In genomic region chr6:64553414-64553813, GRCh38 we compare ENCODE assay signal across 16 cellular contexts.
A peak's percentile ranks its signal among the peaks of the same experiment; 100 is the strongest.
DNase-seq lines count a peak whose midpoint lies in the region; ATAC-seq and TF ChIP-seq lines count a peak whose summit lies in the region.
"Had no signal": no experiment of that assay in that cellular context is flagged by ENCODE, and none has a peak within 500 bp of the region (broad histone marks: within the 10 kb centered on the region; RNA-seq: fewer than 3 reads in every experiment).

No MANE protein-coding gene starts in this region.

- H3K9me2 ChIP-seq in MM.1S (replicated peaks; ENCODE audit: insufficient read depth, low read length), result no peaks in the 10 kb centered on the region

- H3K27me3 ChIP-seq in MM.1S (replicated peaks; ENCODE audit: insufficient read depth, low read length) (no peaks in the 10 kb centered on the region), ascending aorta (no peaks in the 10 kb centered on the region)

- no peaks in the 10 kb centered on the region for H4K20me1 ChIP-seq in MM.1S (ENCODE audit: insufficient read depth, low read length)

- H3K79me2 ChIP-seq in MM.1S (ENCODE audit: low read length), result no peaks in the 10 kb centered on the region

- H3K4me2 ChIP-seq in MM.1S (ENCODE audit: low read depth, low read length), result no peak overlapping the region

- ATAC-seq in stimulated activated naive CD8-positive, alpha-beta T cell treated with anti-CD3 and anti-CD28 coated beads, Interleukin-15, Interleukin-2, amounts not matched to agents 100 U/mL and 50 U/mL, for 24 hours, result no peak

- no peak overlapping the region for H2AFZ ChIP-seq in MM.1S (ENCODE audit: low read length)

- H3K4me1 ChIP-seq in MM.1S (ENCODE audit: low read length) (peaks cover 7% of the 10 kb centered on the region; the same call in 1 of the 2 replicates), ascending aorta (no peaks in the 10 kb centered on the region)

- H3K36me3 ChIP-seq in MM.1S (replicated peaks; ENCODE audit: insufficient read depth, low read length), result no peaks in the 10 kb centered on the region
- H3K36me3 ChIP-seq in ascending aorta, result no peaks in the 10 kb centered on the region

- H3K27ac ChIP-seq in MM.1S (ENCODE audit: low read length) (0 out of 2 replicates have a peak overlapping the region, but pooled peaks have one; percentile 6), ascending aorta (no peak overlapping the region)
- H3K27ac ChIP-seq: KMS-11 had no signal

- H3K4me3 ChIP-seq in MM.1S (ENCODE audit: low read length), result no peak overlapping the region
- H3K4me3 ChIP-seq in ascending aorta, result no peak overlapping the region

- H3K9me3 ChIP-seq in MM.1S (replicated peaks; ENCODE audit: insufficient read depth, low read length) (no peaks in the 10 kb centered on the region), ascending aorta (peaks cover 0 to 4% of the 10 kb centered on the region in 2 donors)

- DNase-seq in MM.1S (peak; percentile 45), NCI-H2081 treated with DMSO at 0.1 percent for 48 hours (lab: John Stamatoyannopoulos, UW) (peak; percentile 3), NCI-H524 treated with DMSO at 0.1 percent for 48 hours (lab: John Stamatoyannopoulos, UW) (peak; percentile 60), fibroblast of the conjunctiva (ENCODE audit: low read depth) (peak; percentile 2), NOMO-1 (lab: John Stamatoyannopoulos, UW; ENCODE audit: unreplicated experiment in 2 of 2) (no peak), ascending aorta (ENCODE audit: low spot score in 2 of 2) (no peak)
- no peak for DNase-seq in stimulated activated naive CD8-positive, alpha-beta T cell treated with anti-CD3 and anti-CD28 coated beads, Interleukin-15, Interleukin-2, amounts not matched to agents 100 U/mL and 50 U/mL, for 24 hours
- DNase-seq: C1 segment of cervical spinal cord; DMS153; H9; NCI-H146; NK-92 treated with Interleukin-12 subunit alpha and Interleukin-12 subunit beta, amount 100 ng/mL, for 24 hours; RPMI8226; SIG-M5; T-helper 2 cell had no signal

- no peak for TF ChIP-seq CTCF in MM.1S (IDR thresholded peaks at IDR 0.05; ENCODE audit: low read length)
- no peak for TF ChIP-seq CTCF in ascending aorta (IDR thresholded peaks at IDR 0.05)

- intact Hi-C loops in ascending aorta (cut with DNase I), result no loop called here

- no peak overlapping the region for H3K9ac ChIP-seq in MM.1S (ENCODE audit: low read length)
- H3K9ac ChIP-seq: KMS-11 had no signal

- no peaks in the 10 kb centered on the region for H3F3A ChIP-seq in MM.1S (ENCODE audit: insufficient read depth, low read length)

Comparison
In these comparisons a context has a peak if more than half of its experiments do, and no peak if none do; other contexts are left out.
1. DNase-seq: peak in MM.1S (single experiment), NCI-H2081 treated with DMSO at 0.1 percent for 48 hours (single experiment), NCI-H524 treated with DMSO at 0.1 percent for 48 hours (single experiment) and fibroblast of the conjunctiva (single experiment); none in NOMO-1 (0 of 2), ascending aorta (0 of 2) and stimulated activated naive CD8-positive, alpha-beta T cell treated with anti-CD3 and anti-CD28 coated beads, Interleukin-15, Interleukin-2, amounts not matched to agents 100 U/mL and 50 U/mL, for 24 hours (single experiment).